Comparison of ENCODE assay signal across 6 cellular contexts in the genomic region with DNA sequence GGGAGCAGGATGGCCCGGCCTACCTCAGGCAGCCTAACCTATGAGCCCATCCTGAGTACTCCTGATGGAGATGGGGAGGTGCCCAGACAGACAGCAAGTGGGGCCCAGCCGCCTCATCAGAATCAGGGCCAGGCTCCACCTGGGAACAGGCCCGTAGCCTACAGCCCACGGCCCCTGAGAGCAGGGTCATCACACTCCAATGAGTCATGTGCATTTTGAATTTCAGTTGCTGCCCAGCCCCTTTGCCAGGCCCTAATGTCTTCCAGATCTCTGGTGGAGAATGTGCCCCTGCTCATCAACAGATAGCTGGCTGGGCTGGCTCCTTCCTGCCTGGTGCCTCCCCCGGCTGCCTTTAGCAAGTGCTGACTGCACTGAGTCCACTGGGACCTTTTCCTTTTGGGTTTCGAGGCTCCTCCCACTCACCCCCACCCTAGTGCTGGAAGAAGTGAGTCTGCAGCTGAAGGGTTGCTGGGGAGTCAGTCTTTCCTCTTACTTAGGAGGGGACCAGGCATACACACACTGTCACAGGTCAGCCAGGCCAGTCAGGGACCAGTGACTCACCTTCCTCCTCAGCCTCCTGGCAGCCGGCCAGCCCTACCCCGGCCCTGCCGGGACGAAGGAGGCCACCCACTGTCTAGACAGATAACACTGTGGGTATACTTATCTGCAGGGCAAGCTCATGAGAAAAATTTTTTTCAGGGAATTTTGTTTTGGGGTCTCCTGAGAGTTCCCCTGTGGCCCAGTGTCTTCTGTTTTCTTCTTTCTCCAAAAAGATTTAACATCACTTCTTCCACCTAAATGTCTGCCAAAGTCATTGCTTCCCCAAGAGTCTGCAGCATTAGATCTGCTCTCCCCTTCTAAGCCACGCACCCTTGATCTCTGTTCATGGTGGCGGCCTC. TPM values are rescaled to one million over a fixed set of nuclear protein-coding genes. Genes with fewer than 3 reads are reported as not detected.
A peak's percentile ranks its signal among the peaks of the same experiment; 100 is the strongest.
DNase-seq lines count a peak whose midpoint lies in the region; ATAC-seq, FAIRE-seq and TF ChIP-seq lines count a peak whose summit lies in the region.

No MANE protein-coding gene starts in this region.

- no peak overlapping the region for H2BK5ac ChIP-seq in neuronal stem cell (ENCODE audit: low read length)

- TF ChIP-seq EP300 in GM12878 (IDR thresholded peaks at IDR 0.05; ENCODE audit: borderline replicate concordance in 1 of 2, control insufficient read depth in 1 of 2, low read depth in 2 of 2, low read length in 2 of 2), result no peak

- no peak for TF ChIP-seq CTCF in GM12878 (IDR thresholded peaks at IDR 0.05 in 2 of 3, conservative IDR thresholded peaks at IDR 0.05 in 1 of 3; ENCODE audit: control insufficient read depth in 2 of 3, extremely low read depth in 1 of 3, insufficient read depth in 1 of 3, low read depth in 3 of 3, low read length in 3 of 3)

- H3K14ac ChIP-seq in neuronal stem cell (ENCODE audit: low read length), result peak overlapping the region; percentile 71

- H2BK12ac ChIP-seq in neuronal stem cell (ENCODE audit: low read length), result no peak overlapping the region

- WGBS in GM12878 (ENCODE audit: insufficient coverage, insufficient replicate concordance, low lambda C conversion rate, missing lambda C conversion rate), result 63% methylated on average over 12 of the region's 12 CpGs
- WGBS in neuronal stem cell (ENCODE audit: extremely low coverage in 2 of 2, insufficient read length in 2 of 2, insufficient replicate concordance in 1 of 2), 2 donors, result no CpG with 5 or more reads among the region's 12 CpGs

- H3K4ac ChIP-seq in neuronal stem cell (ENCODE audit: low read length), result no peak overlapping the region

- no TSS peak for BruUV-seq in GM12878 (replicated peaks; lab: Mats Ljungman, UMichigan)

- no peak overlapping the region for H2BK120ac ChIP-seq in neuronal stem cell (ENCODE audit: low read depth, low read length)

- SMC1A ChIA-PET in GM12878 (lab: Charles Lee; ENCODE audit: uncharacterized antibody, unreplicated experiment), result no interaction called here

- intact Hi-C loops in GM12878 (cut with micrococcal nuclease; ENCODE audit: unreplicated experiment), result no loop called here

- peak; percentile 78 for ATAC-seq in GM12878

- CTCF ChIA-PET in GM12878 (lab: Yijun Ruan, JAX), result interaction anchor here (1.2 kb wide), 1 partner anchor 10 kb away, joined by 3 read pairs; no protein-coding TSS in a partner anchor

- no peaks in the 10 kb centered on the region; a peak in 1 of 4 replicates for H3K36me3 ChIP-seq in GM12878 (ENCODE audit: control insufficient read depth in 2 of 2, insufficient read depth in 2 of 2, low read length in 1 of 2)
- H3K36me3 ChIP-seq in neuronal stem cell (replicated peaks in 1 of 2; ENCODE audit: control insufficient read depth in 2 of 2, insufficient read depth in 2 of 2, low read length in 2 of 2), result peaks cover 13 to 31% of the 10 kb centered on the region in 2 donors

- H3K4me2 ChIP-seq in GM12878 (ENCODE audit: control insufficient read depth, insufficient read depth) (no peak overlapping the region), neuronal stem cell (ENCODE audit: insufficient read depth, low read length, poor library complexity, severe bottlenecking) (no peak overlapping the region)

- no peak overlapping the region for H3K4me3 ChIP-seq in GM12878
- no peak overlapping the region for H3K4me3 ChIP-seq in neuronal stem cell (ENCODE audit: low read length in 2 of 2)

- no peak overlapping the region for H2AK5ac ChIP-seq in neuronal stem cell (ENCODE audit: low read depth, low read length)

- no peaks in the 10 kb centered on the region for H3K9me3 ChIP-seq in GM12878 (replicated peaks; ENCODE audit: control insufficient read depth, insufficient read depth, low read length)
- H3K9me3 ChIP-seq in neuronal stem cell (replicated peaks in 1 of 2; ENCODE audit: control insufficient read depth in 2 of 2, insufficient read depth in 1 of 2, low read depth in 1 of 2, low read length in 2 of 2), result no peaks in the 10 kb centered on the region

- no peak overlapping the region for H2BK15ac ChIP-seq in neuronal stem cell (ENCODE audit: low read length)

- peak overlapping the region; percentile 17 for H4K8ac ChIP-seq in neuronal stem cell (ENCODE audit: low read depth, low read length)

- no peaks in the 10 kb centered on the region for H3K79me2 ChIP-seq in GM12878 (ENCODE audit: control insufficient read depth, insufficient read depth, low read length)

- TF ChIP-seq RAD21 in GM12878 (IDR thresholded peaks at IDR 0.05; ENCODE audit: insufficient read depth, low read depth, low read length), result no peak

- no peak overlapping the region for H3K18ac ChIP-seq in neuronal stem cell (ENCODE audit: low read length)

- POLR2A ChIA-PET in GM12878 (lab: Charles Lee), result interaction anchor here (0.6 kb wide), 1 partner anchor 51 kb away, joined by 4 read pairs; no protein-coding TSS in a partner anchor

- DNase-seq in GDM1 (lab: John Stamatoyannopoulos, UW) (peak; percentile 78), GM12878 (ENCODE audit: low read depth, low spot score) (no peak), neuronal stem cell (ENCODE audit: low spot score) (no peak), NCI-H510A (lab: John Stamatoyannopoulos, UW) (no peak), NCI-H2107 (lab: John Stamatoyannopoulos, UW) (no peak)

- H4K20me1 ChIP-seq in GM12878 (ENCODE audit: control insufficient read depth, insufficient read depth), result no peaks in the 10 kb centered on the region

- H2AFZ ChIP-seq in GM12878 (ENCODE audit: control insufficient read depth, low read depth, low read length), result no peak overlapping the region
- H2AFZ ChIP-seq in neuronal stem cell (ENCODE audit: low read length), result peak overlapping the region; percentile 22

- H3K9ac ChIP-seq in GM12878 (ENCODE audit: control insufficient read depth, insufficient read depth, low read length) (no peak overlapping the region), neuronal stem cell (ENCODE audit: low read depth, low read length, poor library complexity) (no peak overlapping the region)

- TF ChIP-seq POLR2A in GM12878 (IDR thresholded peaks at IDR 0.05; ENCODE audit: low read depth, low read length), result no peak

- H3K27ac ChIP-seq in GM12878 (ENCODE audit: control insufficient read depth, insufficient read depth) (no peak overlapping the region), neuronal stem cell (replicated peaks; ENCODE audit: low read length) (no peak overlapping the region)

- RAD21 ChIA-PET in GM12878 (lab: Charles Lee; ENCODE audit: unreplicated experiment), result no interaction called here

- no peak overlapping the region for H4K91ac ChIP-seq in neuronal stem cell (ENCODE audit: low read depth, low read length, poor library complexity)

- H3K27me3 ChIP-seq in GM12878 (replicated peaks in 1 of 2; ENCODE audit: control insufficient read depth in 2 of 2, insufficient read depth in 2 of 2, low read length in 1 of 2) (no peaks in the 10 kb centered on the region), neuronal stem cell (ENCODE audit: control insufficient read depth in 3 of 3, insufficient read depth in 3 of 3, low read depth in 1 of 3, low read length in 3 of 3) (no peaks in the 10 kb centered on the region)

- no peaks in the 10 kb centered on the region for H3K4me1 ChIP-seq in GM12878 (ENCODE audit: control insufficient read depth, insufficient read depth, low read length)
- H3K4me1 ChIP-seq in neuronal stem cell (ENCODE audit: control insufficient read depth in 2 of 2, insufficient read depth in 1 of 2, low read depth in 1 of 2, low read length in 2 of 2), result peaks cover 0 to 9% of the 10 kb centered on the region in 2 donors

- no peak for FAIRE-seq in GM12878 (lab: Jason Lieb, UNC)

- H3K23ac ChIP-seq in neuronal stem cell (ENCODE audit: low read depth, low read length, poor library complexity), result peak overlapping the region; percentile 70

- no peaks in the 10 kb centered on the region for H3K79me1 ChIP-seq in neuronal stem cell (ENCODE audit: low read depth, low read length)

- in situ Hi-C loops in GM12878 (cut with MboI), result no loop called here

RNA-seq across cellular contexts. Expression of a gene that starts 9.1 kb away (rescaled TPM):
- polyA plus RNA-seq in PFSK-1 (2012; ENCODE audit: insufficient read length, low read depth), result 29.0 TPM
- total RNA-seq in GM12878 (2013; cell fraction: nucleolus; rRNA removed), result 2.0 and 2.2 TPM in 2 replicates
- total RNA-seq in GM12878 (2014; rRNA removed) (0.16 TPM in 1 of 2 replicates, not detected in the other), GM12878 (2014; rRNA removed; fragmentation: Illumina TruSeq; extraction: Trizol) (0.51 TPM in 1 of 2 replicates, not detected in the other), GM12878 (2021) (1.0 and 1.5 TPM in 2 replicates)
- 0.13 TPM for polyA plus RNA-seq in GM12878 (2011; ENCODE audit: low read depth)
- polyA plus RNA-seq in GM12878 (2011; rRNA removed) (0.07 and 0.09 TPM in 2 replicates), GM12878 (2014; fragmentation: Illumina TruSeq; extraction: Trizol) (0.47 TPM in 1 of 2 replicates, not detected in the other), GM12878 (2014; fragmentation: Nextera tagmentation; extraction: Ambion mirVana) (not detected), GM12878 (2014; rRNA removed) (0.55 and 1.4 TPM in 2 replicates), GM12878 (2016; fragmentation: Nextera tagmentation; extraction: Ambion mirVana) (under 1 TPM; 0.24 to 0.40 TPM)
- 0.09 and 0.15 TPM in 2 replicates for polyA plus RNA-seq in GM12878 (2011; cell fraction: cytosol; rRNA removed)
- polyA plus RNA-seq in GM12878 (2011; cell fraction: nucleus; rRNA removed), result 1.3 and 1.9 TPM in 2 replicates
- 1.6 and 1.8 TPM in 2 replicates for polyA plus RNA-seq in GM12878 (2012)
- not detected in 2 replicates for polyA minus RNA-seq in GM12878 (2011; rRNA and poly(A)+ RNA removed)
- not detected in 2 replicates for polyA minus RNA-seq in GM12878 (2011; cell fraction: cytosol; rRNA and poly(A)+ RNA removed)
- 0.24 and 0.48 TPM in 2 replicates for polyA minus RNA-seq in GM12878 (2011; cell fraction: nucleus; rRNA and poly(A)+ RNA removed)
- 5.1 TPM for polyA plus RNA-seq in neuronal stem cell (2013, experiment 1 of 2)
- 4.6 TPM for polyA plus RNA-seq in neuronal stem cell (2013, experiment 2 of 2)

RNA-seq across cellular contexts. Expression of a gene that starts 10.9 kb away (rescaled TPM):
- polyA plus RNA-seq in PFSK-1 (2012; ENCODE audit: insufficient read length, low read depth), result 45.9 TPM
- 46.2 and 58.1 TPM in 2 replicates for total RNA-seq in GM12878 (2013; cell fraction: nucleolus; rRNA removed)
- total RNA-seq in GM12878 (2014; rRNA removed) (26.3 and 27.4 TPM in 2 replicates), GM12878 (2014; rRNA removed; fragmentation: Illumina TruSeq; extraction: Trizol) (9.1 and 10.8 TPM in 2 replicates), GM12878 (2021) (30.6 and 34.7 TPM in 2 replicates)
- polyA plus RNA-seq in GM12878 (2011; ENCODE audit: low read depth), result 5.0 TPM
- polyA plus RNA-seq in GM12878 (2011; rRNA removed) (3.8 and 9.6 TPM in 2 replicates), GM12878 (2014; fragmentation: Illumina TruSeq; extraction: Trizol) (4.7 and 11.5 TPM in 2 replicates), GM12878 (2014; fragmentation: Nextera tagmentation; extraction: Ambion mirVana) (1 to 10 TPM in 1 of 2 experiments, under 1 TPM in 1; 0.77 to 1.2 TPM), GM12878 (2014; rRNA removed) (24.7 and 27.3 TPM in 2 replicates), GM12878 (2016; fragmentation: Nextera tagmentation; extraction: Ambion mirVana) (10 to 100 TPM; 30.5 to 34.8 TPM)
- 16.5 and 21.4 TPM in 2 replicates for polyA plus RNA-seq in GM12878 (2011; cell fraction: cytosol; rRNA removed)
- 60.0 and 60.7 TPM in 2 replicates for polyA plus RNA-seq in GM12878 (2011; cell fraction: nucleus; rRNA removed)
- polyA plus RNA-seq in GM12878 (2012), result 13.0 and 13.2 TPM in 2 replicates
- polyA minus RNA-seq in GM12878 (2011; rRNA and poly(A)+ RNA removed), result 15.9 and 30.2 TPM in 2 replicates
- polyA minus RNA-seq in GM12878 (2011; cell fraction: cytosol; rRNA and poly(A)+ RNA removed), result 14.3 and 15.0 TPM in 2 replicates
- 16.9 and 33.6 TPM in 2 replicates for polyA minus RNA-seq in GM12878 (2011; cell fraction: nucleus; rRNA and poly(A)+ RNA removed)
- polyA plus RNA-seq in neuronal stem cell (2013, experiment 1 of 2), result 8.6 TPM
- polyA plus RNA-seq in neuronal stem cell (2013, experiment 2 of 2), result 8.5 TPM

RNA-seq across cellular contexts. Expression of a gene that starts 14.9 kb away (rescaled TPM):
- polyA plus RNA-seq in PFSK-1 (2012; ENCODE audit: insufficient read length, low read depth), result 10.3 TPM
- 0.22 and 0.67 TPM in 2 replicates for total RNA-seq in GM12878 (2013; cell fraction: nucleolus; rRNA removed)
- total RNA-seq in GM12878 (2014; rRNA removed) (0.05 TPM in 1 of 2 replicates, not detected in the other), GM12878 (2014; rRNA removed; fragmentation: Illumina TruSeq; extraction: Trizol) (0.09 TPM in 1 of 2 replicates, not detected in the other), GM12878 (2021) (0.36 and 0.48 TPM in 2 replicates)
- 0.17 TPM for polyA plus RNA-seq in GM12878 (2011; ENCODE audit: low read depth)
- polyA plus RNA-seq in GM12878 (2011; rRNA removed) (0.01 and 0.13 TPM in 2 replicates), GM12878 (2014; fragmentation: Illumina TruSeq; extraction: Trizol) (0.12 TPM in 1 of 2 replicates, not detected in the other), GM12878 (2014; fragmentation: Nextera tagmentation; extraction: Ambion mirVana) (under 1 TPM in 1 of 2 experiments, not detected in 1; 0.04 TPM), GM12878 (2014; rRNA removed) (0.13 and 0.62 TPM in 2 replicates), GM12878 (2016; fragmentation: Nextera tagmentation; extraction: Ambion mirVana) (under 1 TPM; 0.24 to 0.83 TPM)
- 0.07 and 0.17 TPM in 2 replicates for polyA plus RNA-seq in GM12878 (2011; cell fraction: cytosol; rRNA removed)
- polyA plus RNA-seq in GM12878 (2011; cell fraction: nucleus; rRNA removed), result 0.63 and 1.2 TPM in 2 replicates
- 0.64 and 0.83 TPM in 2 replicates for polyA plus RNA-seq in GM12878 (2012)
- 0.10 TPM in 1 of 2 replicates, not detected in the other for polyA minus RNA-seq in GM12878 (2011; rRNA and poly(A)+ RNA removed)
- polyA minus RNA-seq in GM12878 (2011; cell fraction: cytosol; rRNA and poly(A)+ RNA removed), result not detected in 2 replicates
- 0.12 TPM in 1 of 2 replicates, not detected in the other for polyA minus RNA-seq in GM12878 (2011; cell fraction: nucleus; rRNA and poly(A)+ RNA removed)
- polyA plus RNA-seq in neuronal stem cell (2013, experiment 1 of 2), result 6.3 TPM
- polyA plus RNA-seq in neuronal stem cell (2013, experiment 2 of 2), result 5.0 TPM

RNA-seq across cellular contexts. Expression of a gene that starts 18.5 kb away (rescaled TPM):
- 44.6 TPM for polyA plus RNA-seq in PFSK-1 (2012; ENCODE audit: insufficient read length, low read depth)
- total RNA-seq in GM12878 (2013; cell fraction: nucleolus; rRNA removed), result 7.9 and 9.3 TPM in 2 replicates
- total RNA-seq in GM12878 (2014; rRNA removed) (25.9 and 30.3 TPM in 2 replicates), GM12878 (2014; rRNA removed; fragmentation: Illumina TruSeq; extraction: Trizol) (18.2 and 19.4 TPM in 2 replicates), GM12878 (2021) (19.1 and 19.7 TPM in 2 replicates)
- polyA plus RNA-seq in GM12878 (2011; ENCODE audit: low read depth), result 6.6 TPM
- polyA plus RNA-seq in GM12878 (2011; rRNA removed) (20.2 and 24.5 TPM in 2 replicates), GM12878 (2014; fragmentation: Illumina TruSeq; extraction: Trizol) (13.9 and 19.4 TPM in 2 replicates), GM12878 (2014; fragmentation: Nextera tagmentation; extraction: Ambion mirVana) (1 to 10 TPM; 1.5 to 8.1 TPM), GM12878 (2014; rRNA removed) (23.5 and 27.6 TPM in 2 replicates), GM12878 (2016; fragmentation: Nextera tagmentation; extraction: Ambion mirVana) (10 to 100 TPM; 33.1 to 33.4 TPM)
- polyA plus RNA-seq in GM12878 (2011; cell fraction: cytosol; rRNA removed), result 39.7 and 49.3 TPM in 2 replicates
- 31.1 TPM in 2 replicates for polyA plus RNA-seq in GM12878 (2011; cell fraction: nucleus; rRNA removed)
- 11.1 and 12.6 TPM in 2 replicates for polyA plus RNA-seq in GM12878 (2012)
- polyA minus RNA-seq in GM12878 (2011; rRNA and poly(A)+ RNA removed), result 24.7 and 28.3 TPM in 2 replicates
- polyA minus RNA-seq in GM12878 (2011; cell fraction: cytosol; rRNA and poly(A)+ RNA removed), result 7.6 and 12.2 TPM in 2 replicates
- 13.7 and 18.2 TPM in 2 replicates for polyA minus RNA-seq in GM12878 (2011; cell fraction: nucleus; rRNA and poly(A)+ RNA removed)
- 14.1 TPM for polyA plus RNA-seq in neuronal stem cell (2013, experiment 1 of 2)
- 13.9 TPM for polyA plus RNA-seq in neuronal stem cell (2013, experiment 2 of 2)

RNA-seq across cellular contexts. Expression of a gene that starts 20.2 kb away (rescaled TPM):
- polyA plus RNA-seq in PFSK-1 (2012; ENCODE audit: insufficient read length, low read depth), result 330 TPM
- 37.3 and 42.1 TPM in 2 replicates for total RNA-seq in GM12878 (2013; cell fraction: nucleolus; rRNA removed)
- 50.7 and 51.0 TPM in 2 replicates for total RNA-seq in GM12878 (2014; rRNA removed)
- 15.6 and 17.4 TPM in 2 replicates for total RNA-seq in GM12878 (2014; rRNA removed; fragmentation: Illumina TruSeq; extraction: Trizol)
- 69.1 and 78.6 TPM in 2 replicates for total RNA-seq in GM12878 (2021)
- polyA plus RNA-seq in GM12878 (2011; ENCODE audit: low read depth), result 14.2 TPM
- polyA plus RNA-seq in GM12878 (2011; rRNA removed), result 10.8 and 25.8 TPM in 2 replicates
- 32.2 and 35.6 TPM in 2 replicates for polyA plus RNA-seq in GM12878 (2011; cell fraction: cytosol; rRNA removed)
- 168 and 199 TPM in 2 replicates for polyA plus RNA-seq in GM12878 (2011; cell fraction: nucleus; rRNA removed)
- 46.6 and 51.1 TPM in 2 replicates for polyA plus RNA-seq in GM12878 (2012)
- 2.9 and 21.9 TPM in 2 replicates for polyA plus RNA-seq in GM12878 (2014; fragmentation: Illumina TruSeq; extraction: Trizol)
- 10 to 100 TPM in 1 of 2 experiments, 1 to 10 TPM in 1; 2.7 to 12.1 TPM for polyA plus RNA-seq in GM12878 (2014; fragmentation: Nextera tagmentation; extraction: Ambion mirVana)
- 63.8 and 68.7 TPM in 2 replicates for polyA plus RNA-seq in GM12878 (2014; rRNA removed)
- polyA plus RNA-seq in GM12878 (2016; fragmentation: Nextera tagmentation; extraction: Ambion mirVana), result 10 to 100 TPM; 34.4 to 38.9 TPM
- 10.8 and 27.9 TPM in 2 replicates for polyA minus RNA-seq in GM12878 (2011; rRNA and poly(A)+ RNA removed)
- 10.4 and 11.4 TPM in 2 replicates for polyA minus RNA-seq in GM12878 (2011; cell fraction: cytosol; rRNA and poly(A)+ RNA removed)
- 46.8 and 68.3 TPM in 2 replicates for polyA minus RNA-seq in GM12878 (2011; cell fraction: nucleus; rRNA and poly(A)+ RNA removed)
- 47.2 TPM for polyA plus RNA-seq in neuronal stem cell (2013, experiment 1 of 2)
- 44.5 TPM for polyA plus RNA-seq in neuronal stem cell (2013, experiment 2 of 2)
